Comparison of ENCODE assay signal across 1 cellular context in genomic region chr15:81092559-81092902, GRCh38.
TF ChIP-seq lines count a peak whose summit lies in the region.

No MANE protein-coding gene starts in this region.

TF ChIP-seq in K562, 482 proteins besides CTCF, POLR2A, EP300 and RAD21:
- no peak for TF ChIP-seq CBX5 (IDR thresholded peaks at IDR 0.05; ENCODE audit: borderline replicate concordance, low read depth)
- TF ChIP-seq FOSL1 (tag; conservative IDR thresholded peaks at IDR 0.05) = peak; percentile 55
- TF ChIP-seq MYNN (IDR thresholded peaks at IDR 0.05) = 0 out of 2 replicates have a peak, but pooled peaks have one; percentile 5
- no peak for TF ChIP-seq MYNN (CRISPR knock-in tag; IDR thresholded peaks at IDR 0.05)
- TF ChIP-seq SNAPC5 (CRISPR knock-in tag; IDR thresholded peaks at IDR 0.05) = no peak
- TF ChIP-seq ETV6 (IDR thresholded peaks at IDR 0.05; ENCODE audit: borderline replicate concordance in 1 of 2, low read depth in 2 of 2, low read length in 1 of 2) = peak in 1 of 2 experiments; percentile 16; a peak in 1 of 4 replicates
- no peak for TF ChIP-seq ETV6 (CRISPR knock-in tag; IDR thresholded peaks at IDR 0.05; ENCODE audit: borderline replicate concordance)
- TF ChIP-seq SMARCE1 (IDR thresholded peaks at IDR 0.05) = 0 out of 2 replicates have a peak, but pooled peaks have one; percentile 11
- TF ChIP-seq KAT7 (CRISPR knock-in tag; IDR thresholded peaks at IDR 0.05; ENCODE audit: borderline replicate concordance) = no peak
- TF ChIP-seq IRF2 (CRISPR knock-in tag; IDR thresholded peaks at IDR 0.05) = no peak
- TF ChIP-seq, protein P1, sequence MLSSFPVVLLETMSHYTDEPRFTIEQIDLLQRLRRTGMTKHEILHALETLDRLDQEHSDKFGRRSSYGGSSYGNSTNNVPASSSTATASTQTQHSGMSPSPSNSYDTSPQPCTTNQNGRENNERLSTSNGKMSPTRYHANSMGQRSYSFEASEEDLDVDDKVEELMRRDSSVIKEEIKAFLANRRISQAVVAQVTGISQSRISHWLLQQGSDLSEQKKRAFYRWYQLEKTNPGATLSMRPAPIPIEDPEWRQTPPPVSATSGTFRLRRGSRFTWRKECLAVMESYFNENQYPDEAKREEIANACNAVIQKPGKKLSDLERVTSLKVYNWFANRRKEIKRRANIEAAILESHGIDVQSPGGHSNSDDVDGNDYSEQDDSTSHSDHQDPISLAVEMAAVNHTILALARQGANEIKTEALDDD (IDR thresholded peaks at IDR 0.05) = peak; percentile 78; the same call in 1 of the 2 replicates
- peak; percentile 91 for TF ChIP-seq NFIC (IDR thresholded peaks at IDR 0.05)
- TF ChIP-seq, protein P2, sequence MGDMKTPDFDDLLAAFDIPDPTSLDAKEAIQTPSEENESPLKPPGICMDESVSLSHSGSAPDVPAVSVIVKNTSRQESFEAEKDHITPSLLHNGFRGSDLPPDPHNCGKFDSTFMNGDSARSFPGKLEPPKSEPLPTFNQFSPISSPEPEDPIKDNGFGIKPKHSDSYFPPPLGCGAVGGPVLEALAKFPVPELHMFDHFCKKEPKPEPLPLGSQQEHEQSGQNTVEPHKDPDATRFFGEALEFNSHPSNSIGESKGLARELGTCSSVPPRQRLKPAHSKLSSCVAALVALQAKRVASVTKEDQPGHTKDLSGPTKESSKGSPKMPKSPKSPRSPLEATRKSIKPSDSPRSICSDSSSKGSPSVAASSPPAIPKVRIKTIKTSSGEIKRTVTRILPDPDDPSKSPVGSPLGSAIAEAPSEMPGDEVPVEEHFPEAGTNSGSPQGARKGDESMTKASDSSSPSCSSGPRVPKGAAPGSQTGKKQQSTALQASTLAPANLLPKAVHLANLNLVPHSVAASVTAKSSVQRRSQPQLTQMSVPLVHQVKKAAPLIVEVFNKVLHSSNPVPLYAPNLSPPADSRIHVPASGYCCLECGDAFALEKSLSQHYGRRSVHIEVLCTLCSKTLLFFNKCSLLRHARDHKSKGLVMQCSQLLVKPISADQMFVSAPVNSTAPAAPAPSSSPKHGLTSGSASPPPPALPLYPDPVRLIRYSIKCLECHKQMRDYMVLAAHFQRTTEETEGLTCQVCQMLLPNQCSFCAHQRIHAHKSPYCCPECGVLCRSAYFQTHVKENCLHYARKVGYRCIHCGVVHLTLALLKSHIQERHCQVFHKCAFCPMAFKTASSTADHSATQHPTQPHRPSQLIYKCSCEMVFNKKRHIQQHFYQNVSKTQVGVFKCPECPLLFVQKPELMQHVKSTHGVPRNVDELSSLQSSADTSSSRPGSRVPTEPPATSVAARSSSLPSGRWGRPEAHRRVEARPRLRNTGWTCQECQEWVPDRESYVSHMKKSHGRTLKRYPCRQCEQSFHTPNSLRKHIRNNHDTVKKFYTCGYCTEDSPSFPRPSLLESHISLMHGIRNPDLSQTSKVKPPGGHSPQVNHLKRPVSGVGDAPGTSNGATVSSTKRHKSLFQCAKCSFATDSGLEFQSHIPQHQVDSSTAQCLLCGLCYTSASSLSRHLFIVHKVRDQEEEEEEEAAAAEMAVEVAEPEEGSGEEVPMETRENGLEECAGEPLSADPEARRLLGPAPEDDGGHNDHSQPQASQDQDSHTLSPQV (IDR thresholded peaks at IDR 0.05) = 0 out of 2 replicates have a peak, but pooled peaks have one; percentile 4
- 0 out of 4 replicates have a peak, but pooled peaks of 1 of the 2 experiments have one; percentile 62 for TF ChIP-seq MLLT1 (IDR thresholded peaks at IDR 0.05)
- 0 out of 2 replicates have a peak, but pooled peaks have one; percentile 5 for TF ChIP-seq NFATC3 (IDR thresholded peaks at IDR 0.05)
- no peak for TF ChIP-seq ZC3H8 (IDR thresholded peaks at IDR 0.05)
